ENCODE assay signal across 8 cellular contexts in genomic region chr1:151399890-151400235, GRCh38. TPM values are rescaled to one million over a fixed set of nuclear protein-coding genes. Genes with fewer than 3 reads are reported as not detected.
DNase-seq lines count a peak whose midpoint lies in the region; ATAC-seq and TF ChIP-seq lines count a peak whose summit lies in the region.

No MANE protein-coding gene starts in this region.

- peak overlapping the region; percentile 84 to 99 (median 94) for H3K4me3 Mint-ChIP-seq in naive thymus-derived CD4-positive, alpha-beta T cell

- peak; percentile 15 for ATAC-seq in naive thymus-derived CD4-positive, alpha-beta T cell

- H3K4me3 ChIP-seq in BLaER1 treated with 17β-estradiol and CSF1 and Interleukin-3, amounts not matched to agents 10 nM and 100 nM, result peak overlapping the region; percentile 82 to 99 (median 93)
- peak overlapping the region; percentile 92 to 100 for H3K4me3 ChIP-seq in esophagus (ENCODE audit: low read depth in 1 of 2, low read length in 2 of 2)
- peak overlapping the region; percentile 95 for H3K4me3 ChIP-seq in naive thymus-derived CD4-positive, alpha-beta T cell (ENCODE audit: low read length)

- peaks cover 0 to 2% (median 0%) of the 10 kb centered on the region in 11 donors for H3K9me3 Mint-ChIP-seq in naive thymus-derived CD4-positive, alpha-beta T cell

- peak overlapping the region; percentile 88 to 98 (median 94) for H3K27ac ChIP-seq in BLaER1 treated with 17β-estradiol and CSF1 and Interleukin-3, amounts not matched to agents 10 nM and 100 nM
- peak overlapping the region; percentile 76 to 96 for H3K27ac ChIP-seq in esophagus (ENCODE audit: low read depth in 2 of 2, low read length in 1 of 2)
- H3K27ac ChIP-seq in naive thymus-derived CD4-positive, alpha-beta T cell (ENCODE audit: low read depth, low read length), result peak overlapping the region; percentile 98

- CTCF ChIA-PET in HEK293T (lab: Yijun Ruan, JAX), result interaction anchor here (1.5 kb wide), 1 partner anchor 73 kb away, joined by 3 read pairs; the partner anchor contains the start of gene PI4KB
- CTCF ChIA-PET in naive thymus-derived CD4-positive, alpha-beta T cell (lab: Charles Lee), result interaction anchor here (1.2 kb wide), 1 partner anchor 59 kb away, joined by 3 read pairs; no protein-coding TSS in a partner anchor

- H3K36me3 Mint-ChIP-seq in naive thymus-derived CD4-positive, alpha-beta T cell, result peaks cover 13 to 27% (median 19%) of the 10 kb centered on the region in 5 donors

- peaks cover 11 to 34% (median 28%) of the 10 kb centered on the region in 7 donors for H3K4me1 Mint-ChIP-seq in naive thymus-derived CD4-positive, alpha-beta T cell

- H3K27ac Mint-ChIP-seq in naive thymus-derived CD4-positive, alpha-beta T cell, result peak overlapping the region; percentile 94 to 99 (median 98)

- H3K27me3 ChIP-seq in BLaER1 treated with 17β-estradiol and CSF1 and Interleukin-3, amounts not matched to agents 10 nM and 100 nM, result no peaks in the 10 kb centered on the region
- H3K27me3 ChIP-seq in esophagus (ENCODE audit: control insufficient read depth in 1 of 2, insufficient read depth in 2 of 2, low read length in 2 of 2), result no peaks in the 10 kb centered on the region
- no peaks in the 10 kb centered on the region for H3K27me3 ChIP-seq in naive thymus-derived CD4-positive, alpha-beta T cell (ENCODE audit: control insufficient read depth in 2 of 2, insufficient read depth in 2 of 2, low read length in 2 of 2)

- peaks cover 41 to 49% (median 48%) of the 10 kb centered on the region in 11 experiments for H3K36me3 ChIP-seq in BLaER1 treated with 17β-estradiol and CSF1 and Interleukin-3, amounts not matched to agents 10 nM and 100 nM
- peaks cover 4 to 12% of the 10 kb centered on the region in 2 donors for H3K36me3 ChIP-seq in esophagus (ENCODE audit: control insufficient read depth in 2 of 2, insufficient read depth in 2 of 2, low read length in 1 of 2)
- H3K36me3 ChIP-seq in naive thymus-derived CD4-positive, alpha-beta T cell (ENCODE audit: control insufficient read depth in 2 of 3, insufficient read depth in 3 of 3, low read length in 3 of 3), result peaks cover 13 to 46% (median 23%) of the 10 kb centered on the region in 3 experiments

- intact Hi-C loops in naive thymus-derived CD4-positive, alpha-beta T cell (cut with micrococcal nuclease), result loop anchor here (1.0 to 5.0 kb wide), 15 partner anchors 53 to 235 kb away; partner anchors contain the start of genes PI4KB (in 2 of the 2), PIP5K1A (in 2 of the 2), RFX5 (in 2 of the 2) and LYSMD1 (in 1 of the 2)

- H4K20me1 ChIP-seq in BLaER1 treated with 17β-estradiol and CSF1 and Interleukin-3, amounts not matched to agents 10 nM and 100 nM, result peaks cover 21 to 53% (median 40%) of the 10 kb centered on the region in 11 experiments; a peak in 20 of 22 replicates

- peak; percentile 41 for DNase-seq in HEK293T (ENCODE audit: extremely low spot score)
- peak; percentile 32 for DNase-seq in UCSD-AML1 (lab: John Stamatoyannopoulos, UW; ENCODE audit: unreplicated experiment)
- peak in 3 of 9 donors; percentile 2 to 10 (median 10) for DNase-seq in naive thymus-derived CD4-positive, alpha-beta T cell
- no peak for DNase-seq in foreskin melanocyte
- no peak for DNase-seq in NCI-H774 (lab: John Stamatoyannopoulos, UW)
- no peak for DNase-seq in T-helper 9 cell

- H3K9ac ChIP-seq in BLaER1 treated with 17β-estradiol and CSF1 and Interleukin-3, amounts not matched to agents 10 nM and 100 nM, result peak overlapping the region; percentile 91 to 99 (median 95)

- H3K4me2 ChIP-seq in BLaER1 treated with 17β-estradiol and CSF1 and Interleukin-3, amounts not matched to agents 10 nM and 100 nM, result peak overlapping the region; percentile 89 to 98 (median 94)

- H3K4me1 ChIP-seq in BLaER1 treated with 17β-estradiol and CSF1 and Interleukin-3, amounts not matched to agents 10 nM and 100 nM, result peaks cover 18 to 24% (median 21%) of the 10 kb centered on the region in 10 experiments
- peaks cover 0 to 3% of the 10 kb centered on the region in 2 donors for H3K4me1 ChIP-seq in esophagus (ENCODE audit: control insufficient read depth in 2 of 2, insufficient read depth in 2 of 2, low read length in 1 of 2)
- peaks cover 13 to 14% of the 10 kb centered on the region in 2 donors for H3K4me1 ChIP-seq in naive thymus-derived CD4-positive, alpha-beta T cell (ENCODE audit: control insufficient read depth in 2 of 2, insufficient read depth in 2 of 2, low read length in 2 of 2)

- POLR2A ChIA-PET in HEK293T (lab: Yijun Ruan, JAX), result interaction anchor here (0.6 to 3.3 kb wide), 26 partner anchors 8 to 286 kb away, joined by 3 to 16 read pairs (median 5); partner anchors contain the start of genes CGN, PI4KB, SELENBP1 and TUFT1
- POLR2A ChIA-PET in naive thymus-derived CD4-positive, alpha-beta T cell (lab: Charles Lee), result interaction anchor here (0.6 to 5.9 kb wide), 14 partner anchors 13 to 470 kb away, joined by 3 to 36 read pairs (median 3); partner anchors contain the start of genes CGN, PI4KB, POGZ and PSMD4

- H3K27me3 Mint-ChIP-seq in naive thymus-derived CD4-positive, alpha-beta T cell, result peaks cover 0 to 12% (median 0%) of the 10 kb centered on the region in 5 donors

- H3K9me3 ChIP-seq in BLaER1 treated with 17β-estradiol and CSF1 and Interleukin-3, amounts not matched to agents 10 nM and 100 nM (replicated peaks in 1 of 11), result no peaks in the 10 kb centered on the region
- H3K9me3 ChIP-seq in esophagus (ENCODE audit: control insufficient read depth in 2 of 2, insufficient read depth in 1 of 2, low read depth in 1 of 2, low read length in 1 of 2), result no peaks in the 10 kb centered on the region
- no peaks in the 10 kb centered on the region for H3K9me3 ChIP-seq in naive thymus-derived CD4-positive, alpha-beta T cell (ENCODE audit: control insufficient read depth in 2 of 3, low read length in 3 of 3)

- WGBS in esophagus, 2 donors, result 0 to 1% methylated on average over 19 of the region's 19 CpGs

TF ChIP-seq in HEK293T, 16 proteins besides CTCF, POLR2A, EP300 and RAD21:
- TF ChIP-seq BHLHE40 (IDR thresholded peaks at IDR 0.05; ENCODE audit: borderline replicate concordance) (no peak), ELF4 (IDR thresholded peaks at IDR 0.05) (no peak), FOXK2 (IDR thresholded peaks at IDR 0.05) (no peak), TARDBP (IDR thresholded peaks at IDR 0.05) (no peak)
TF ChIP-seq in HEK293T: peak in this region for 0.

RNA-seq across cellular contexts. Expression of gene PSMB4, which starts 0.5 kb away (rescaled TPM):
- polyA plus RNA-seq in esophagus, result 100 to 1,000 TPM; 223 to 250 TPM
- 100 to 1,000 TPM; 190 to 339 (median 267) TPM for total RNA-seq in naive thymus-derived CD4-positive, alpha-beta T cell
- polyA plus RNA-seq in naive thymus-derived CD4-positive, alpha-beta T cell, result 10 to 100 TPM; 54.5 to 60.8 TPM

RNA-seq across cellular contexts. Expression of gene SELENBP1, which starts 27.4 kb away (rescaled TPM):
- 10 to 100 TPM; 23.5 to 27.4 TPM for polyA plus RNA-seq in esophagus
- total RNA-seq in naive thymus-derived CD4-positive, alpha-beta T cell, result not detected
- not detected for polyA plus RNA-seq in naive thymus-derived CD4-positive, alpha-beta T cell

RNA-seq across cellular contexts. Expression of gene RFX5, which starts 52.8 kb away (rescaled TPM):
- 10 to 100 TPM; 12.0 to 12.9 TPM for polyA plus RNA-seq in esophagus
- total RNA-seq in naive thymus-derived CD4-positive, alpha-beta T cell, result 10 to 100 TPM; 62.6 to 89.3 (median 82.2) TPM
- 10 to 100 TPM; 26.6 to 29.6 TPM for polyA plus RNA-seq in naive thymus-derived CD4-positive, alpha-beta T cell

RNA-seq across cellular contexts. Expression of gene POGZ, which starts 59.4 kb away (rescaled TPM):
- polyA plus RNA-seq in esophagus, result 10 to 100 TPM; 11.0 to 26.3 TPM
- 100 to 1,000 TPM in 4 of 5 experiments, 10 to 100 TPM in 1; 83.7 to 143 (median 112) TPM for total RNA-seq in naive thymus-derived CD4-positive, alpha-beta T cell
- polyA plus RNA-seq in naive thymus-derived CD4-positive, alpha-beta T cell, result 10 to 100 TPM in 1 of 2 donors, 1 to 10 TPM in 1; 7.4 to 14.1 TPM

Comparison
In these comparisons a context has a peak if more than half of its experiments do, and no peak if none do; other contexts are left out.
1. DNase-seq: peak in HEK293T (single experiment) and UCSD-AML1 (single experiment); none in foreskin melanocyte (single experiment), NCI-H774 (single experiment) and T-helper 9 cell (single experiment).
2. RNA of gene SELENBP1, which starts 27.4 kb away (polyA plus RNA-seq): 23.5 to 27.4 TPM in esophagus; not detected in naive thymus-derived CD4-positive, alpha-beta T cell; every median in the first group is over 10 times any median in the second.
3. Peak in every context shown above with its lines, with median percentiles within 50 percentile points of each other: H3K27ac ChIP-seq and H3K4me3 ChIP-seq.